1 cellular context compared by ENCODE assay signal in the genomic region with DNA sequence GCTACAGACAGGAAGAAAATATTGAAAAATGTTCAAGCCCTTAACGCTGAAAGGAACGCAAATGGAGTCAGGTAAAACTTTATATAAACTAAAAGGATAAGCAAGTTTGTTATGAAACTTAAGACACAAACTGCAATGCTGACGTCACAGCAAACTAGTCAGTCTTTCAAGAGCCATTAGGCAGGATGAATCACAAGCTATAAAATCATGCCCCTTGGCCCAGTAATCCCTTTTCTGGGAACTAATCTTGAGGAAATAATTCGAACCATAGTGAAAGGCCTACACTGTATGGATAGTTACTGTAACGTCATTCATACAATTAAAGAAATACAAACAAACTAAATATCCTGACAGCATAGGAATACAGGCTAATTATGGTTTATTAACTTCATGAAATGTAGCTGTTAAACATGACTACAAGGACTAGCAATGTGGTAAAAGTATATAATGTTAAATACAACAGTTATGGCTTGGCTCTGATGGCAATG.
TF ChIP-seq lines count a peak whose summit lies in the region.

No MANE protein-coding gene starts in this region.

TF ChIP-seq in HEK293, 187 proteins besides CTCF, POLR2A, EP300 and RAD21 (continued from another document and continues in another):
- TF ChIP-seq, protein P1, sequence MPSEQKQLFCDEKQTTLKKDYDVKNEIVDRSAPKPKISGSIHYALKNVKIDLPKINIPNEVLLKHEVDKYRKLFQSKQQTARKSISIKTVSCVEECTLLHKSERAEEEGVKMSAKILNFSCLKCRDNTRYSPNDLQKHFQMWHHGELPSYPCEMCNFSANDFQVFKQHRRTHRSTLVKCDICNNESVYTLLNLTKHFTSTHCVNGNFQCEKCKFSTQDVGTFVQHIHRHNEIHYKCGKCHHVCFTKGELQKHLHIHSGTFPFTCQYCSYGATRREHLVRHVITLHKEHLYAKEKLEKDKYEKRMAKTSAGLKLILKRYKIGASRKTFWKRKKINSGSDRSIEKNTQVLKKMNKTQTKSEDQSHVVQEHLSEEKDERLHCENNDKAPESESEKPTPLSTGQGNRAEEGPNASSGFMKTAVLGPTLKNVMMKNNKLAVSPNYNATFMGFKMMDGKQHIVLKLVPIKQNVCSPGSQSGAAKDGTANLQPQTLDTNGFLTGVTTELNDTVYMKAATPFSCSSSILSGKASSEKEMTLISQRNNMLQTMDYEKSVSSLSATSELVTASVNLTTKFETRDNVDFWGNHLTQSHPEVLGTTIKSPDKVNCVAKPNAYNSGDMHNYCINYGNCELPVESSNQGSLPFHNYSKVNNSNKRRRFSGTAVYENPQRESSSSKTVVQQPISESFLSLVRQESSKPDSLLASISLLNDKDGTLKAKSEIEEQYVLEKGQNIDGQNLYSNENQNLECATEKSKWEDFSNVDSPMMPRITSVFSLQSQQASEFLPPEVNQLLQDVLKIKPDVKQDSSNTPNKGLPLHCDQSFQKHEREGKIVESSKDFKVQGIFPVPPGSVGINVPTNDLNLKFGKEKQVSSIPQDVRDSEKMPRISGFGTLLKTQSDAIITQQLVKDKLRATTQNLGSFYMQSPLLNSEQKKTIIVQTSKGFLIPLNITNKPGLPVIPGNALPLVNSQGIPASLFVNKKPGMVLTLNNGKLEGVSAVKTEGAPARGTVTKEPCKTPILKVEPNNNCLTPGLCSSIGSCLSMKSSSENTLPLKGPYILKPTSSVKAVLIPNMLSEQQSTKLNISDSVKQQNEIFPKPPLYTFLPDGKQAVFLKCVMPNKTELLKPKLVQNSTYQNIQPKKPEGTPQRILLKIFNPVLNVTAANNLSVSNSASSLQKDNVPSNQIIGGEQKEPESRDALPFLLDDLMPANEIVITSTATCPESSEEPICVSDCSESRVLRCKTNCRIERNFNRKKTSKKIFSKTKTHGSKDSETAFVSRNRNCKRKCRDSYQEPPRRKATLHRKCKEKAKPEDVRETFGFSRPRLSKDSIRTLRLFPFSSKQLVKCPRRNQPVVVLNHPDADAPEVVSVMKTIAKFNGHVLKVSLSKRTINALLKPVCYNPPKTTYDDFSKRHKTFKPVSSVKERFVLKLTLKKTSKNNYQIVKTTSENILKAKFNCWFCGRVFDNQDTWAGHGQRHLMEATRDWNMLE (tag by site-specific recombination; conservative IDR thresholded peaks at IDR 0.05; ENCODE audit: low read depth) = peak; percentile 56
- TF ChIP-seq ZNF76 (tag by site-specific recombination; IDR thresholded peaks at IDR 0.05; ENCODE audit: borderline replicate concordance, low read depth) (no peak), ZBTB48 (tag by site-specific recombination; IDR thresholded peaks at IDR 0.05) (no peak), BCL11A (tag by site-specific recombination; IDR thresholded peaks at IDR 0.05; ENCODE audit: low read depth) (peak; percentile 89; the same call in 1 of the 2 replicates), MYNN (tag by site-specific recombination; IDR thresholded peaks at IDR 0.05; ENCODE audit: borderline replicate concordance) (no peak), EGR2 (tag by site-specific recombination; IDR thresholded peaks at IDR 0.05; ENCODE audit: low read depth) (no peak), ZNF10 (tag by site-specific recombination; IDR thresholded peaks at IDR 0.05) (peak; percentile 52; the same call in 1 of the 2 replicates), ZNF664 (tag by site-specific recombination; IDR thresholded peaks at IDR 0.05) (peak; percentile 50; the same call in 1 of the 2 replicates), ZNF112 (tag by site-specific recombination; IDR thresholded peaks at IDR 0.05) (no peak), ZNF2 (tag by site-specific recombination; IDR thresholded peaks at IDR 0.05) (peak; percentile 82; the same call in 1 of the 2 replicates), ZNF777 (tag by site-specific recombination; IDR thresholded peaks at IDR 0.05; ENCODE audit: borderline replicate concordance) (no peak), ZFP41 (tag by site-specific recombination; IDR thresholded peaks at IDR 0.05; ENCODE audit: borderline replicate concordance) (no peak), ZNF510 (tag by site-specific recombination; IDR thresholded peaks at IDR 0.05; ENCODE audit: insufficient replicate concordance) (no peak), ZNF600 (tag by site-specific recombination; IDR thresholded peaks at IDR 0.05) (peak; percentile 60), SP7 (tag by site-specific recombination; IDR thresholded peaks at IDR 0.05) (peak; percentile 97), TRIM28 (IDR thresholded peaks at IDR 0.05; ENCODE audit: borderline replicate concordance, low read length) (peak; percentile 89; the same call in 1 of the 2 replicates), TCF7L2 (IDR thresholded peaks at IDR 0.05; ENCODE audit: borderline replicate concordance, low read depth, low read length) (0 out of 2 replicates have a peak, but pooled peaks have one; percentile 14), ZNF792 (tag by site-specific recombination; IDR thresholded peaks at IDR 0.05) (no peak), YY2 (tag by site-specific recombination; IDR thresholded peaks at IDR 0.05) (no peak), ZNF404 (tag by site-specific recombination; IDR thresholded peaks at IDR 0.05) (no peak), ZNF211 (tag by site-specific recombination; IDR thresholded peaks at IDR 0.05; ENCODE audit: low read depth) (no peak), ZBTB20 (tag by site-specific recombination; IDR thresholded peaks at IDR 0.05) (peak; percentile 73; the same call in 1 of the 2 replicates), ZNF223 (tag by site-specific recombination; IDR thresholded peaks at IDR 0.05) (no peak), ZSCAN16 (tag by site-specific recombination; IDR thresholded peaks at IDR 0.05) (no peak), ZFP3 (tag by site-specific recombination; IDR thresholded peaks at IDR 0.05; ENCODE audit: low read depth) (no peak), HOXD13 (CRISPR knock-in tag; IDR thresholded peaks at IDR 0.05; ENCODE audit: borderline replicate concordance) (peak; percentile 96), ZNF654 (tag by site-specific recombination; IDR thresholded peaks at IDR 0.05; ENCODE audit: low read depth) (no peak; the same call in 1 of the 2 replicates), SCRT1 (tag by site-specific recombination; IDR thresholded peaks at IDR 0.05; ENCODE audit: borderline replicate concordance) (no peak), FEZF1 (tag by site-specific recombination; IDR thresholded peaks at IDR 0.05) (peak; percentile 94), ZFP69B (tag by site-specific recombination; IDR thresholded peaks at IDR 0.05) (no peak; the same call in 1 of the 2 replicates), ZSCAN23 (tag by site-specific recombination; IDR thresholded peaks at IDR 0.05) (peak; percentile 82; the same call in 1 of the 2 replicates), ZNF549 (tag by site-specific recombination; IDR thresholded peaks at IDR 0.05) (no peak), ZNF335 (tag by site-specific recombination; conservative IDR thresholded peaks at IDR 0.05) (peak; percentile 24; the same call in 1 of the 2 replicates), ZNF624 (tag by site-specific recombination; IDR thresholded peaks at IDR 0.05) (no peak), YY1 (tag by site-specific recombination; IDR thresholded peaks at IDR 0.05) (no peak), ZNF350 (tag by site-specific recombination; IDR thresholded peaks at IDR 0.05) (no peak), ZNF837 (tag by site-specific recombination; IDR thresholded peaks at IDR 0.05) (no peak), ZNF155 (tag by site-specific recombination; IDR thresholded peaks at IDR 0.05) (no peak), GLI2 (tag by site-specific recombination; IDR thresholded peaks at IDR 0.05; ENCODE audit: borderline replicate concordance, low read depth) (peak; percentile 94), ZXDB (tag by site-specific recombination; IDR thresholded peaks at IDR 0.05) (peak; percentile 90), IKZF3 (tag by site-specific recombination; IDR thresholded peaks at IDR 0.05) (peak; percentile 97), BCL11B (tag by site-specific recombination; IDR thresholded peaks at IDR 0.05; ENCODE audit: low read depth) (no peak), ZNF621 (tag by site-specific recombination; IDR thresholded peaks at IDR 0.05) (no peak), ZNF132 (tag by site-specific recombination; IDR thresholded peaks at IDR 0.05; ENCODE audit: borderline replicate concordance) (no peak), ZNF354C (tag by site-specific recombination; IDR thresholded peaks at IDR 0.05; ENCODE audit: borderline replicate concordance, low read depth) (no peak), ZNF473 (tag by site-specific recombination; IDR thresholded peaks at IDR 0.05) (no peak), ZNF24 (tag by site-specific recombination; IDR thresholded peaks at IDR 0.05) (peak; percentile 96), ZNF416 (tag by site-specific recombination; IDR thresholded peaks at IDR 0.05) (no peak), ZNF626 (tag by site-specific recombination; IDR thresholded peaks at IDR 0.05) (0 out of 2 replicates have a peak, but pooled peaks have one; percentile 17)
- TF ChIP-seq, protein P2, sequence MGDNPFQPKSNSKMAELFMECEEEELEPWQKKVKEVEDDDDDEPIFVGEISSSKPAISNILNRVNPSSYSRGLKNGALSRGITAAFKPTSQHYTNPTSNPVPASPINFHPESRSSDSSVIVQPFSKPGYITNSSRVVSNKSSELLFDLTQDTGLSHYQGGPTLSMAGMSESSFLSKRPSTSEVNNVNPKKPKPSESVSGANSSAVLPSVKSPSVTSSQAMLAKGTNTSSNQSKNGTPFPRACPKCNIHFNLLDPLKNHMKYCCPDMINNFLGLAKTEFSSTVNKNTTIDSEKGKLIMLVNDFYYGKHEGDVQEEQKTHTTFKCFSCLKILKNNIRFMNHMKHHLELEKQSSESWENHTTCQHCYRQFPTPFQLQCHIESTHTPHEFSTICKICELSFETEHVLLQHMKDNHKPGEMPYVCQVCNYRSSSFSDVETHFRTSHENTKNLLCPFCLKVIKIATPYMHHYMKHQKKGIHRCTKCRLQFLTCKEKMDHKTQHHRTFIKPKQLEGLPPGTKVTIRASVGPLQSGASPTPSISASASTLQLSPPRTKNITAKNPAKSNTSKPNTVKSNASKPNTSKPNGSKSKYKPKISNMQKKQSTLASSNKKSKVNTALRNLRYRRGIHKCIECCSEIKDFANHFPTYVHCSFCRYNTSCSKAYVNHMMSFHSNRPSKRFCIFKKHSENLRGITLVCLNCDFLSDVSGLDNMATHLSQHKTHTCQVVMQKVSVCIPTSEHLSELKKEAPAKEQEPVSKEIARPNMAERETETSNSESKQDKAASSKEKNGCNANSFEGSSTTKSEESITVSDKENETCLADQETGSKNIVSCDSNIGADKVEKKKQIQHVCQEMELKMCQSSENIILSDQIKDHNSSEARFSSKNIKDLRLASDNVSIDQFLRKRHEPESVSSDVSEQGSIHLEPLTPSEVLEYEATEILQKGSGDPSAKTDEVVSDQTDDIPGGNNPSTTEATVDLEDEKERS (tag by site-specific recombination; IDR thresholded peaks at IDR 0.05) = no peak
- TF ChIP-seq, protein P3, sequence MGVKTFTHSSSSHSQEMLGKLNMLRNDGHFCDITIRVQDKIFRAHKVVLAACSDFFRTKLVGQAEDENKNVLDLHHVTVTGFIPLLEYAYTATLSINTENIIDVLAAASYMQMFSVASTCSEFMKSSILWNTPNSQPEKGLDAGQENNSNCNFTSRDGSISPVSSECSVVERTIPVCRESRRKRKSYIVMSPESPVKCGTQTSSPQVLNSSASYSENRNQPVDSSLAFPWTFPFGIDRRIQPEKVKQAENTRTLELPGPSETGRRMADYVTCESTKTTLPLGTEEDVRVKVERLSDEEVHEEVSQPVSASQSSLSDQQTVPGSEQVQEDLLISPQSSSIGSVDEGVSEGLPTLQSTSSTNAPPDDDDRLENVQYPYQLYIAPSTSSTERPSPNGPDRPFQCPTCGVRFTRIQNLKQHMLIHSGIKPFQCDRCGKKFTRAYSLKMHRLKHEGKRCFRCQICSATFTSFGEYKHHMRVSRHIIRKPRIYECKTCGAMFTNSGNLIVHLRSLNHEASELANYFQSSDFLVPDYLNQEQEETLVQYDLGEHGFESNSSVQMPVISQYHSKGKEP (tag by site-specific recombination; IDR thresholded peaks at IDR 0.05) = peak; percentile 87
- TF ChIP-seq, protein P4, sequence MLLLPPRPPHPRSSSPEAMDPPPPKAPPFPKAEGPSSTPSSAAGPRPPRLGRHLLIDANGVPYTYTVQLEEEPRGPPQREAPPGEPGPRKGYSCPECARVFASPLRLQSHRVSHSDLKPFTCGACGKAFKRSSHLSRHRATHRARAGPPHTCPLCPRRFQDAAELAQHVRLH (tag by site-specific recombination; IDR thresholded peaks at IDR 0.05) = peak; percentile 45; the same call in 1 of the 2 replicates
- TF ChIP-seq, protein P5, sequence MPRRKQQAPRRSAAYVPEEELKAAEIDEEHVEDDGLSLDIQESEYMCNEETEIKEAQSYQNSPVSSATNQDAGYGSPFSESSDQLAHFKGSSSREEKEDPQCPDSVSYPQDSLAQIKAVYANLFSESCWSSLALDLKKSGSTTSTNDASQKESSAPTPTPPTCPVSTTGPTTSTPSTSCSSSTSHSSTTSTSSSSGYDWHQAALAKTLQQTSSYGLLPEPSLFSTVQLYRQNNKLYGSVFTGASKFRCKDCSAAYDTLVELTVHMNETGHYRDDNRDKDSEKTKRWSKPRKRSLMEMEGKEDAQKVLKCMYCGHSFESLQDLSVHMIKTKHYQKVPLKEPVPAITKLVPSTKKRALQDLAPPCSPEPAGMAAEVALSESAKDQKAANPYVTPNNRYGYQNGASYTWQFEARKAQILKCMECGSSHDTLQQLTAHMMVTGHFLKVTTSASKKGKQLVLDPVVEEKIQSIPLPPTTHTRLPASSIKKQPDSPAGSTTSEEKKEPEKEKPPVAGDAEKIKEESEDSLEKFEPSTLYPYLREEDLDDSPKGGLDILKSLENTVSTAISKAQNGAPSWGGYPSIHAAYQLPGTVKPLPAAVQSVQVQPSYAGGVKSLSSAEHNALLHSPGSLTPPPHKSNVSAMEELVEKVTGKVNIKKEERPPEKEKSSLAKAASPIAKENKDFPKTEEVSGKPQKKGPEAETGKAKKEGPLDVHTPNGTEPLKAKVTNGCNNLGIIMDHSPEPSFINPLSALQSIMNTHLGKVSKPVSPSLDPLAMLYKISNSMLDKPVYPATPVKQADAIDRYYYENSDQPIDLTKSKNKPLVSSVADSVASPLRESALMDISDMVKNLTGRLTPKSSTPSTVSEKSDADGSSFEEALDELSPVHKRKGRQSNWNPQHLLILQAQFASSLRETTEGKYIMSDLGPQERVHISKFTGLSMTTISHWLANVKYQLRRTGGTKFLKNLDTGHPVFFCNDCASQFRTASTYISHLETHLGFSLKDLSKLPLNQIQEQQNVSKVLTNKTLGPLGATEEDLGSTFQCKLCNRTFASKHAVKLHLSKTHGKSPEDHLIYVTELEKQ (tag by site-specific recombination; IDR thresholded peaks at IDR 0.05; ENCODE audit: borderline replicate concordance) = peak; percentile 95; the same call in 1 of the 2 replicates
